8 cellular contexts compared by ENCODE assay signal in the genomic region with DNA sequence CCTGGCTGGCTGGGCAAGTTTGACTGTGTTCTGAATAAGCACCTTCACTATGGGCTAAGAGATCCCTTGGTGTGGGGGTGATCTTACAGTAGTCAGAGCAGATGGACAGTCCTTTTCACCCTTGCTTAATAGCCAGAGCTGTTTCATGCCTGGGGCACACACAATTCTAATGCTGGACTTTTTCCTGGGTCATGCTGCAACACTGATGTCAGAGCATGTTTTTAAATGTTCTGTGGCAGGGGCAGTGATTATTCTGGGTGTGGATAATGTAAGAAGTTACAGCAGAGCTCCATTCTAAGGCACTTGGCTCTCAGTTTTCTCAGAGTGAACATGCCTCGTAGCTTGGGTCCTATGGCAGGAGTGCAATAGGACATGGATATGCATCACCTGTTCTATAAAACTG. TPM values are rescaled to one million over a fixed set of nuclear protein-coding genes. Genes with fewer than 3 reads are reported as not detected.
DNase-seq lines count a peak whose midpoint lies in the region; ATAC-seq and TF ChIP-seq lines count a peak whose summit lies in the region.
"Had no signal": no experiment of that assay in that cellular context is flagged by ENCODE, and none has a peak within 500 bp of the region (broad histone marks: within the 10 kb centered on the region; RNA-seq: fewer than 3 reads in every experiment).

No MANE protein-coding gene starts in this region.

- peak overlapping the region; percentile 98 for H3K27ac ChIP-seq in RWPE1
- H3K27ac ChIP-seq in epithelial cell of prostate: peak overlapping the region; percentile 99
- peak overlapping the region; percentile 98 to 100 (median 99) for H3K27ac ChIP-seq in gastrocnemius medialis

- no peak for TF ChIP-seq CTCF in GM12865 (IDR thresholded peaks at IDR 0.05; ENCODE audit: insufficient read depth, low read depth, low read length, missing control alignments)
- no peak for TF ChIP-seq CTCF in RWPE1 (conservative IDR thresholded peaks at IDR 0.05; ENCODE audit: low read depth)
- TF ChIP-seq CTCF in gastrocnemius medialis (IDR thresholded peaks at IDR 0.05 in 4 of 5, conservative IDR thresholded peaks at IDR 0.05 in 1 of 5): no peak

- no peaks in the 10 kb centered on the region for H3K27me3 ChIP-seq in gastrocnemius medialis

- DNase-seq in GM12865 (ENCODE audit: low read depth) (no peak), RWPE1 (ENCODE audit: low spot score) (no peak), epithelial cell of prostate (ENCODE audit: low read depth, low spot score) (no peak), gastrocnemius medialis (no peak), hypothalamus (lab: John Stamatoyannopoulos, UW) (no peak), NCI-H69 (lab: John Stamatoyannopoulos, UW) (no peak), NCI-H187 treated with DMSO at 0.1 percent for 48 hours (lab: John Stamatoyannopoulos, UW) (no peak)
- DNase-seq: activated CD4-positive, CD25-positive, alpha-beta regulatory T cell had no signal

- intact Hi-C loops in gastrocnemius medialis (cut with DNase I; ENCODE audit: low total_unique reads): loop anchor here (10.0 kb wide), 2 partner anchors 561 to 579 kb away; a partner anchor contains a TSS

- H3K9me3 ChIP-seq in gastrocnemius medialis: no peaks in the 10 kb centered on the region

- peaks cover 55 to 58% of the 10 kb centered on the region in 2 donors for H3K4me1 ChIP-seq in gastrocnemius medialis

- CTCF ChIA-PET in RWPE1 (lab: Yijun Ruan, JAX): interaction anchor here (0.6 to 1.4 kb wide), 4 partner anchors 12 to 113 kb away, joined by 3 to 8 read pairs (median 4); a partner anchor contains a TSS

- in situ Hi-C loops in gastrocnemius medialis (cut with MboI; ENCODE audit: low sequenced_read_pairs in 4 of 4): no loop called here

- no peak for ATAC-seq in gastrocnemius medialis

- H3K36me3 ChIP-seq in gastrocnemius medialis: peaks cover 3 to 59% of the 10 kb centered on the region in 2 donors

- H3K4me3 ChIP-seq in GM12865 (ENCODE audit: low read depth, low read length) (peak overlapping the region; percentile 7; the same call in 1 of the 2 replicates), gastrocnemius medialis (no peak overlapping the region)

- POLR2A ChIA-PET in RWPE1 (lab: Yijun Ruan, JAX; ENCODE audit: low non-redundant PET): interaction anchor here (3.4 kb wide), 1 partner anchor 14 kb away, joined by 28 read pairs; a partner anchor contains a TSS

- TF ChIP-seq POLR2A in gastrocnemius medialis (IDR thresholded peaks at IDR 0.05): no peak

RNA-seq across cellular contexts. Expression of a gene that starts 4.0 kb away (rescaled TPM):
- 10 to 100 TPM; 10.1 to 66.5 (median 20.3) TPM for total RNA-seq in gastrocnemius medialis

RNA-seq across cellular contexts. Expression of a gene that starts 8.2 kb away (rescaled TPM):
- 100 to 1,000 TPM in 2 of 4 donors, 10 to 100 TPM in 2; 55.9 to 157 (median 101) TPM for total RNA-seq in gastrocnemius medialis

RNA-seq across cellular contexts. Expression of a gene that starts 13.8 kb away (rescaled TPM):
- 10 to 100 TPM; 63.6 to 71.5 (median 68.8) TPM for total RNA-seq in gastrocnemius medialis

RNA-seq across cellular contexts. Expression of a gene that starts 14.4 kb away (rescaled TPM):
- 1 to 10 TPM in 2 of 4 donors, under 1 TPM in 1, not detected in 1; 0.66 to 1.3 (median 1.1) TPM for total RNA-seq in gastrocnemius medialis

RNA-seq across cellular contexts. Expression of a gene that starts 16.9 kb away (rescaled TPM):
- 1 to 10 TPM; 2.8 to 8.4 (median 5.0) TPM for total RNA-seq in gastrocnemius medialis
